Comparison of ENCODE assay signal across 14 cellular contexts in genomic region chr18:41532344-41533086, GRCh38.
DNase-seq lines count a peak whose midpoint lies in the region; ATAC-seq and TF ChIP-seq lines count a peak whose summit lies in the region.
"Had no signal": no experiment of that assay in that cellular context is flagged by ENCODE, and none has a peak within 500 bp of the region (broad histone marks: within the 10 kb centered on the region; RNA-seq: fewer than 3 reads in every experiment).

No MANE protein-coding gene starts in this region.

- no peaks in the 10 kb centered on the region for H3K27me3 Mint-ChIP-seq in glutamatergic neuron (ENCODE audit: unreplicated experiment)

- no peaks in the 10 kb centered on the region for H3K9me3 Mint-ChIP-seq in glutamatergic neuron (ENCODE audit: unreplicated experiment)

- in situ Hi-C loops in HAP-1 (cut with MboI; ENCODE audit: low sequenced_read_pairs) = no loop called here

- H3K4me1 ChIP-seq in HAP-1 (no peaks in the 10 kb centered on the region), PC-9 (replicated peaks; ENCODE audit: insufficient read depth) (no peaks in the 10 kb centered on the region)
- H3K4me1 ChIP-seq: lower lobe of right lung had no signal

- no peak overlapping the region for H3K4me3 Mint-ChIP-seq in glutamatergic neuron (ENCODE audit: unreplicated experiment)
- H3K4me3 Mint-ChIP-seq: activated T-helper 1 cell treated with anti-CD3 and anti-CD28 coated beads, Interleukin-12 subunit alpha, Interleukin-12 subunit beta, Interleukin-2, Interleukin-4 antibody, amounts not matched to agents 30 ng/mL and 10 ng/mL and 1 ng/mL, durations not matched to agents 14 hours and 24 hours and 36 hours had no signal

- H3K4me2 ChIP-seq in PC-9 = no peak overlapping the region

- H3K36me3 ChIP-seq in HAP-1 (replicated peaks) (no peaks in the 10 kb centered on the region), PC-9 (ENCODE audit: low read depth) (no peaks in the 10 kb centered on the region)
- H3K36me3 ChIP-seq: lower lobe of right lung, MG63 had no signal

- no peaks in the 10 kb centered on the region for H3K79me2 ChIP-seq in PC-9 (ENCODE audit: low read depth)

- BruUV-seq in PC-9 (replicated peaks; lab: Mats Ljungman, UMichigan) = no TSS peak

- no peaks in the 10 kb centered on the region for H3K9me2 ChIP-seq in PC-9 (ENCODE audit: insufficient read depth)

- intact Hi-C loops in PC-9 (cut with micrococcal nuclease; ENCODE audit: unreplicated experiment) = no loop called here

- H3K36me3 Mint-ChIP-seq in glutamatergic neuron (ENCODE audit: unreplicated experiment) = no peaks in the 10 kb centered on the region

- H3K4me3 ChIP-seq in HAP-1 (no peak overlapping the region), PC-9 (no peak overlapping the region), epithelial cell of esophagus (ENCODE audit: low read length) (no peak overlapping the region), foreskin fibroblast (ENCODE audit: low read depth in 1 of 2, low read length in 2 of 2) (no peak overlapping the region)
- H3K4me3 ChIP-seq: lower lobe of right lung, MG63 had no signal

- TF ChIP-seq CTCF in 22Rv1 (IDR thresholded peaks at IDR 0.05) (peak; percentile 71), PC-9 (conservative IDR thresholded peaks at IDR 0.05) (peak; percentile 26; the same call in 1 of the 2 replicates), epithelial cell of esophagus (IDR thresholded peaks at IDR 0.05; ENCODE audit: insufficient read depth, low read depth, low read length, missing control alignments) (peak; percentile 39), foreskin fibroblast (IDR thresholded peaks at IDR 0.05; ENCODE audit: low read depth, low read length) (no peak), glutamatergic neuron (IDR thresholded peaks at IDR 0.05; ENCODE audit: partially characterized antibody, unreplicated experiment) (no peak)

- no peaks in the 10 kb centered on the region for H3K4me1 Mint-ChIP-seq in glutamatergic neuron (ENCODE audit: low read depth, unreplicated experiment)

- H3K27ac Mint-ChIP-seq in glutamatergic neuron (ENCODE audit: unreplicated experiment) = no peak overlapping the region
- H3K27ac Mint-ChIP-seq: activated T-helper 1 cell treated with anti-CD3 and anti-CD28 coated beads, Interleukin-12 subunit alpha, Interleukin-12 subunit beta, Interleukin-2, Interleukin-4 antibody, amounts not matched to agents 30 ng/mL and 10 ng/mL and 1 ng/mL, durations not matched to agents 14 hours and 24 hours and 36 hours had no signal

- H2AFZ ChIP-seq in PC-9 = no peak overlapping the region

- no peaks in the 10 kb centered on the region for H4K20me1 ChIP-seq in PC-9 (ENCODE audit: insufficient read depth)

- H3K27ac ChIP-seq in 22Rv1 = no peak overlapping the region
- no peak overlapping the region for H3K27ac ChIP-seq in PC-9
- H3K27ac ChIP-seq: lower lobe of right lung had no signal

- H3K9me3 ChIP-seq in HAP-1 = no peaks in the 10 kb centered on the region
- H3K9me3 ChIP-seq in PC-9 (ENCODE audit: insufficient read depth, low read depth) = no peaks in the 10 kb centered on the region
- H3K9me3 ChIP-seq: lower lobe of right lung, MG63 had no signal

- H3F3A ChIP-seq in PC-9 (ENCODE audit: insufficient read depth, low read depth) = no peaks in the 10 kb centered on the region

- CTCF ChIA-PET in PC-9 (lab: Charles Lee) = no interaction called here

- H3K27me3 ChIP-seq in HAP-1 (ENCODE audit: low read depth) (no peaks in the 10 kb centered on the region), PC-9 (ENCODE audit: insufficient read depth, low read depth) (no peaks in the 10 kb centered on the region)
- H3K27me3 ChIP-seq: MG63 had no signal

- DNase-seq in HAP-1 (ENCODE audit: low spot score in 2 of 2) = peak; percentile 25 to 40
- no peak for DNase-seq in PC-9
- DNase-seq in epithelial cell of esophagus (ENCODE audit: low read depth) = peak; percentile 20
- no peak for DNase-seq in foreskin fibroblast
- DNase-seq in glutamatergic neuron = no peak
- DNase-seq: activated CD4-positive, CD25-positive, alpha-beta regulatory T cell; lower lobe of right lung; MG63; RPMI8226; stimulated activated CD4-positive, alpha-beta T cell treated with anti-CD3 and anti-CD28 coated beads, Interleukin-4, amount 100 ng/mL, for 24 hours had no signal

- ATAC-seq in GM19455 (IDR thresholded peaks at IDR 0.05; ENCODE audit: unreplicated experiment) = no peak
- ATAC-seq in GM21515 (IDR thresholded peaks at IDR 0.05; ENCODE audit: unreplicated experiment) = no peak
- ATAC-seq: lower lobe of right lung had no signal

- POLR2A ChIA-PET in PC-9 (lab: Charles Lee; ENCODE audit: unreplicated experiment) = interaction anchor here (0.7 kb wide), 1 partner anchor 10 kb away, joined by 7 read pairs; no protein-coding TSS in a partner anchor

Comparison
In these comparisons a context has a peak if more than half of its experiments do, and no peak if none do; other contexts are left out.
1. CTCF ChIP-seq: peak in 22Rv1 (single experiment), PC-9 (single experiment) and epithelial cell of esophagus (single experiment); none in foreskin fibroblast (single experiment) and glutamatergic neuron (single experiment).
2. DNase-seq: peak in HAP-1 (2 of 2) and epithelial cell of esophagus (single experiment); none in PC-9 (0 of 2), foreskin fibroblast (0 of 2) and glutamatergic neuron (single experiment).